Comparison of ENCODE assay signal across 28 cellular contexts in the genomic region with DNA sequence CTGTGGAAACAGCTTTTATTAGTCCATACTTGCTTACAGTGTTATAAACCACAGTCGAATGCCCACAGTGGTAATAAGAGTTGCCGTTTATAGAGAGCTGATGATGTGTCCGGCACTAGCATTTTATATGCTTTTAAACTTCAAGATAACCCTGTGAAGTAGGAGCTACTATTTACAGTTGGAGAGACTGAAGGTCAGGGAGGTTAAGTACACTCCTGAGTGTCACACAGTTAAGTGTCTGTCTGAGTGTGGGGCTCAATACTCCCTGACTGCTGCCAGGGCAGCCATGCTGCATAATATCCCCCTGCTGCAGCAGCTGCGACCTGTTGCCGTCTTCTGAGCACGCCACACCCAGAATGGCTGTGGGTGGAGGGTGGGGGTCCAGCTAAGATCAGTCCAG.
"Had no signal": no experiment of that assay in that cellular context is flagged by ENCODE, and none has a peak within 500 bp of the region (broad histone marks: within the 10 kb centered on the region; RNA-seq: fewer than 3 reads in every experiment).

No MANE protein-coding gene starts in this region.

- H3K27ac ChIP-seq: adrenal gland, ascending aorta, brain microvascular endothelial cell, gastrocnemius medialis, pancreas, psoas muscle, stomach, suprapubic skin, transverse colon had no signal

- H3K36me3 ChIP-seq: adrenal gland, ascending aorta, brain microvascular endothelial cell, gastrocnemius medialis, pancreas, stomach, suprapubic skin, transverse colon had no signal

- H3K4me1 ChIP-seq: adrenal gland, pancreas, suprapubic skin had no signal

- FAIRE-seq: colon, endothelial cell of umbilical vein, islet of Langerhans, pancreas, small intestine, urothelium cell line had no signal

- DNase-seq: activated B cell treated with CpG ODN at 0.5 μM for 24 hours; activated CD4-positive, alpha-beta T cell treated with anti-CD3 and anti-CD28 coated beads for 4 hours; activated CD4-positive, alpha-beta T cell treated with anti-CD3 and anti-CD28 coated beads, Interleukin-2, amount 50 U/mL, for 48 hours; activated CD8-positive, alpha-beta memory T cell treated with anti-CD3 and anti-CD28 coated beads, Interleukin-2, amount 50 U/mL, for 48 hours; activated naive CD4-positive, alpha-beta T cell; activated T-cell treated with anti-CD3 and anti-CD28 coated beads, Interleukin-2, amount 50 U/mL, for 4 hours; adrenal gland; brain microvascular endothelial cell; dorsolateral prefrontal cortex; effector memory CD8-positive, alpha-beta T cell; gastrocnemius medialis; hypothalamus; pancreas; psoas muscle; stimulated activated CD4-positive, alpha-beta T cell treated with anti-CD3 and anti-CD28 coated beads, Interleukin-15, amount 100 ng/mL, for 24 hours; stomach; transverse colon had no signal

- H3K27me3 ChIP-seq: adrenal gland, ascending aorta, brain microvascular endothelial cell, dorsolateral prefrontal cortex, gastrocnemius medialis, pancreas, stomach, suprapubic skin, transverse colon had no signal

- H3K4me3 ChIP-seq: adrenal gland, ascending aorta, dorsolateral prefrontal cortex, gastrocnemius medialis, pancreas, psoas muscle, stomach, suprapubic skin, transverse colon had no signal

- ATAC-seq: activated T-cell treated with anti-CD3 and anti-CD28 coated beads, Interleukin-2, amount 50 U/mL, for 4 hours; effector memory CD8-positive, alpha-beta T cell; esophagus mucosa; gastrocnemius medialis; natural killer cell treated with Interleukin-12 subunit alpha and Interleukin-12 subunit beta and Interleukin-15 and Interleukin-18, amount 100 ng/mL, for 72 hours; pancreas; psoas muscle; sciatic nerve; stimulated activated memory B cell treated with anti-CD40 and anti-IgM and Interleukin-4, amounts not matched to agents 10 μg/mL and 1 μg/mL and 100 μg/mL, for 72 hours had no signal

- H3K9me3 ChIP-seq: adrenal gland, ascending aorta, gastrocnemius medialis, pancreas, psoas muscle, stomach, suprapubic skin, transverse colon had no signal
